In the genomic region with DNA sequence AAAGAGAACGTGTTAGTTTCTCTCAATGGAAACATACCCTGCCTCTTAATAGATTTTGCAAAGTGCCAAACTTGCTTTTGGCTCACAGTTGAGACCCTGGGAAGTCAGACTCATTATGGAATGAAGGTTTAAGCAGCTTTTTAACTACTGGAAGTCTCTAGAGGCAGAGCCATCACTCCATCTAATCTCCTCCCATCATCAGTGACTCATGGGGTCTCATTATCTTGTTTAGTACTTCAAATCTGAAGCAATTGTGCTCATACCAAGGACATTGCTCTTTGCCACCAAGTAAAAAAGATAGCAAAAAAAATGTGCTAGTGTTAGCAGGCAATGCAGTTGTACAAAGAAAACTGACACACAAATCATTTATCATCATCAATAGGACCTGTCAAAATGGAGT, we compare ENCODE assay signal across 20 cellular contexts.
DNase-seq lines count a peak whose midpoint lies in the region; ATAC-seq and TF ChIP-seq lines count a peak whose summit lies in the region.
"Had no signal": no experiment of that assay in that cellular context is flagged by ENCODE, and none has a peak within 500 bp of the region (broad histone marks: within the 10 kb centered on the region; RNA-seq: fewer than 3 reads in every experiment).

No MANE protein-coding gene starts in this region.

- no peak overlapping the region for H2BK120ac ChIP-seq in mesendoderm (ENCODE audit: low read depth, low read length)

- H3K9me2 ChIP-seq in GM23338 (ENCODE audit: insufficient read depth) = no peaks in the 10 kb centered on the region

- H3K18ac ChIP-seq in mesendoderm (ENCODE audit: low read length) = no peak overlapping the region

- no CpG with 5 or more reads among the region's 1 CpG for WGBS in mesendoderm (ENCODE audit: extremely low coverage, insufficient coverage, low lambda C conversion rate)

- H3K9ac ChIP-seq in mesendoderm (ENCODE audit: low read length) = no peak overlapping the region
- H3K9ac ChIP-seq: BLaER1 had no signal

- H3K4me1 ChIP-seq in GM23338 (ENCODE audit: insufficient read depth) (no peaks in the 10 kb centered on the region), mesendoderm (ENCODE audit: control insufficient read depth, low read depth, low read length) (no peaks in the 10 kb centered on the region)
- H3K4me1 ChIP-seq: BLaER1, Caco-2 had no signal

- ATAC-seq in GM23338 (no peak), HG03439 (IDR thresholded peaks at IDR 0.05; ENCODE audit: unreplicated experiment) (no peak)
- ATAC-seq: CD8-positive, alpha-beta T cell; GM12878 had no signal

- no peaks in the 10 kb centered on the region for H3K4me1 Mint-ChIP-seq in GM23338
- H3K4me1 Mint-ChIP-seq: B cell; CD4-positive, CD25-positive, alpha-beta regulatory T cell had no signal

- no peak overlapping the region for H3K27ac Mint-ChIP-seq in GM23338
- H3K27ac Mint-ChIP-seq: B cell; CD4-positive, CD25-positive, alpha-beta regulatory T cell; CD8-positive, alpha-beta T cell had no signal

- no peaks in the 10 kb centered on the region for H4K20me1 ChIP-seq in GM23338 (replicated peaks; ENCODE audit: insufficient read depth)
- H4K20me1 ChIP-seq: BLaER1 had no signal

- no peak overlapping the region for H3K4me3 Mint-ChIP-seq in GM23338
- H3K4me3 Mint-ChIP-seq: B cell; CD4-positive, CD25-positive, alpha-beta regulatory T cell; CD8-positive, alpha-beta T cell had no signal

- H3K4me2 ChIP-seq in GM23338 (no peak overlapping the region), mesendoderm (ENCODE audit: low read length) (no peak overlapping the region)
- H3K4me2 ChIP-seq: BLaER1 had no signal

- H3K4me3 ChIP-seq in GM23338 (no peak overlapping the region), mesendoderm (ENCODE audit: low read length) (no peak overlapping the region)
- H3K4me3 ChIP-seq: BLaER1, GM12878 had no signal

- H3K36me3 Mint-ChIP-seq in GM23338 (ENCODE audit: low read depth) = no peaks in the 10 kb centered on the region; the same call in 1 of the 3 replicates
- H3K36me3 Mint-ChIP-seq: CD4-positive, CD25-positive, alpha-beta regulatory T cell; CD8-positive, alpha-beta T cell had no signal

- no peaks in the 10 kb centered on the region for H3K27me3 ChIP-seq in GM23338 (ENCODE audit: insufficient read depth)
- H3K27me3 ChIP-seq in mesendoderm (ENCODE audit: insufficient read depth, low read length, poor library complexity) = no peaks in the 10 kb centered on the region
- H3K27me3 ChIP-seq: BLaER1 had no signal

- H4K8ac ChIP-seq in mesendoderm (ENCODE audit: low read depth, low read length) = no peak overlapping the region

- peaks cover 57% of the 10 kb centered on the region for H3K9me3 Mint-ChIP-seq in GM23338

- DNase-seq in NCI-H82 (lab: John Stamatoyannopoulos, UW) (peak; percentile 22), NCI-H82 treated with DMSO at 0.1 percent for 48 hours (lab: John Stamatoyannopoulos, UW; ENCODE audit: unreplicated experiment) (no peak), GM23338 (ENCODE audit: low spot score) (no peak), mesendoderm (peak; percentile 62), anterior cingulate cortex (lab: John Stamatoyannopoulos, UW) (no peak), HuH-7.5 (ENCODE audit: low spot score) (no peak)
- DNase-seq: Caco-2; CD4-positive, CD25-positive, alpha-beta regulatory T cell; CD8-positive, alpha-beta T cell; DMS153; DND-41; EL; GDM1; H7; HCEC 1CT had no signal

- no peak overlapping the region for H3K23ac ChIP-seq in mesendoderm (ENCODE audit: low read length)

- H3K36me3 ChIP-seq in GM23338 (ENCODE audit: insufficient read depth) (no peaks in the 10 kb centered on the region), mesendoderm (ENCODE audit: control insufficient read depth, insufficient read depth, low read length) (no peaks in the 10 kb centered on the region)
- H3K36me3 ChIP-seq: BLaER1 had no signal

- no peaks in the 10 kb centered on the region for H3K79me1 ChIP-seq in mesendoderm (ENCODE audit: low read length)

- H2AFZ ChIP-seq in GM23338 = peak overlapping the region; percentile 40; the same call in 1 of the 2 replicates

- no peak for TF ChIP-seq CTCF in GM23338 (conservative IDR thresholded peaks at IDR 0.05; ENCODE audit: low read depth in 2 of 2)

- no peak overlapping the region for H4K5ac ChIP-seq in mesendoderm (ENCODE audit: low read length)

- H3K27me3 Mint-ChIP-seq in GM23338 (ENCODE audit: insufficient read depth, low read depth, poor library complexity) = no peaks in the 10 kb centered on the region
- H3K27me3 Mint-ChIP-seq: B cell; CD4-positive, CD25-positive, alpha-beta regulatory T cell had no signal

- no peaks in the 10 kb centered on the region for H3K79me2 ChIP-seq in GM23338 (replicated peaks; ENCODE audit: insufficient read depth)
- no peaks in the 10 kb centered on the region for H3K79me2 ChIP-seq in mesendoderm (ENCODE audit: control insufficient read depth, insufficient read depth, low read length)

- H2BK15ac ChIP-seq in mesendoderm (replicated peaks; ENCODE audit: low read depth) = no peak overlapping the region

- H3K27ac ChIP-seq in GM23338 (ENCODE audit: low read depth) (no peak overlapping the region), mesendoderm (ENCODE audit: low read depth, low read length) (no peak overlapping the region)
- H3K27ac ChIP-seq: BLaER1, C4-2B had no signal

- no peak overlapping the region for H3K56ac ChIP-seq in mesendoderm (ENCODE audit: low read length)

- H3K4ac ChIP-seq in mesendoderm (ENCODE audit: low read depth, low read length) = no peak overlapping the region

- no peak overlapping the region for H2BK5ac ChIP-seq in mesendoderm (ENCODE audit: low read length)

- no peaks in the 10 kb centered on the region for H3F3A ChIP-seq in GM23338 (replicated peaks; ENCODE audit: low read depth)

- no peak overlapping the region for H2AK5ac ChIP-seq in mesendoderm (ENCODE audit: low read length)

TF ChIP-seq in GM23338, 12 proteins besides CTCF, POLR2A, EP300 and RAD21 (continues in another document):
- no peak for TF ChIP-seq ZNF331 (CRISPR knock-in tag; IDR thresholded peaks at IDR 0.05; ENCODE audit: low read depth)
- TF ChIP-seq JUNB (IDR thresholded peaks at IDR 0.05; ENCODE audit: unreplicated experiment) = no peak
- TF ChIP-seq, protein P1, sequence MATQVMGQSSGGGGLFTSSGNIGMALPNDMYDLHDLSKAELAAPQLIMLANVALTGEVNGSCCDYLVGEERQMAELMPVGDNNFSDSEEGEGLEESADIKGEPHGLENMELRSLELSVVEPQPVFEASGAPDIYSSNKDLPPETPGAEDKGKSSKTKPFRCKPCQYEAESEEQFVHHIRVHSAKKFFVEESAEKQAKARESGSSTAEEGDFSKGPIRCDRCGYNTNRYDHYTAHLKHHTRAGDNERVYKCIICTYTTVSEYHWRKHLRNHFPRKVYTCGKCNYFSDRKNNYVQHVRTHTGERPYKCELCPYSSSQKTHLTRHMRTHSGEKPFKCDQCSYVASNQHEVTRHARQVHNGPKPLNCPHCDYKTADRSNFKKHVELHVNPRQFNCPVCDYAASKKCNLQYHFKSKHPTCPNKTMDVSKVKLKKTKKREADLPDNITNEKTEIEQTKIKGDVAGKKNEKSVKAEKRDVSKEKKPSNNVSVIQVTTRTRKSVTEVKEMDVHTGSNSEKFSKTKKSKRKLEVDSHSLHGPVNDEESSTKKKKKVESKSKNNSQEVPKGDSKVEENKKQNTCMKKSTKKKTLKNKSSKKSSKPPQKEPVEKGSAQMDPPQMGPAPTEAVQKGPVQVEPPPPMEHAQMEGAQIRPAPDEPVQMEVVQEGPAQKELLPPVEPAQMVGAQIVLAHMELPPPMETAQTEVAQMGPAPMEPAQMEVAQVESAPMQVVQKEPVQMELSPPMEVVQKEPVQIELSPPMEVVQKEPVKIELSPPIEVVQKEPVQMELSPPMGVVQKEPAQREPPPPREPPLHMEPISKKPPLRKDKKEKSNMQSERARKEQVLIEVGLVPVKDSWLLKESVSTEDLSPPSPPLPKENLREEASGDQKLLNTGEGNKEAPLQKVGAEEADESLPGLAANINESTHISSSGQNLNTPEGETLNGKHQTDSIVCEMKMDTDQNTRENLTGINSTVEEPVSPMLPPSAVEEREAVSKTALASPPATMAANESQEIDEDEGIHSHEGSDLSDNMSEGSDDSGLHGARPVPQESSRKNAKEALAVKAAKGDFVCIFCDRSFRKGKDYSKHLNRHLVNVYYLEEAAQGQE (IDR thresholded peaks at IDR 0.05; ENCODE audit: unreplicated experiment) = no peak

Comparison
In these comparisons a context has a peak if more than half of its experiments do, and no peak if none do; other contexts are left out.
1. DNase-seq: peak in NCI-H82 (single experiment) and mesendoderm (single experiment); none in NCI-H82 treated with DMSO at 0.1 percent for 48 hours (single experiment), GM23338 (single experiment), anterior cingulate cortex (0 of 58) and HuH-7.5 (single experiment).